ENCODE assay signal across 18 cellular contexts in the genomic region with DNA sequence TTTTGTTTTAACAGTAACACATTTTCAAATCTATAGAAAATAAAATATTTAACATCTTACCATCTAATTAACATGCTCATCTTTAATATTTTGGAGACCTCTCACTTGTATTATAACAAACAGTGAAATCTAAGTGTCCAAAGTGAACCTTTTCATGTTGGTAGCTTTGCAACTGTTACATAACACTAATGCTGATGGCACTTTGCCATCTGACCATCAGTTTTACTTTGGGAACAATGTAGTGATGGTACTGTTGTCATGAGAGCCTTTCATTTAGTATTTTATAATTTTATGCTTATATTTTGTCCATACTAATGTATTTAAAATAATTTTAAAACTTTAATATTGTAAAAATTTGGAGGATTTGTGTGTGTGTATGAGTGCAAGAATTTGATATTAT.
DNase-seq lines count a peak whose midpoint lies in the region; ATAC-seq and TF ChIP-seq lines count a peak whose summit lies in the region.
"Had no signal": no experiment of that assay in that cellular context is flagged by ENCODE, and none has a peak within 500 bp of the region (broad histone marks: within the 10 kb centered on the region; RNA-seq: fewer than 3 reads in every experiment).

No MANE protein-coding gene starts in this region.

- no peak for TF ChIP-seq CTCF in 22Rv1 (IDR thresholded peaks at IDR 0.05)

- DNase-seq in NCI-H2029 (lab: John Stamatoyannopoulos, UW) (peak; percentile 3), NCI-H2029 treated with DMSO at 0.1 percent for 48 hours (lab: John Stamatoyannopoulos, UW) (no peak), NCI-H1105 (lab: John Stamatoyannopoulos, UW) (peak; percentile 5), cerebellar cortex (ENCODE audit: low spot score) (peak; percentile 93)
- DNase-seq in stimulated activated naive CD8-positive, alpha-beta T cell treated with anti-CD3 and anti-CD28 coated beads, Interleukin-15, Interleukin-2, amounts not matched to agents 100 U/mL and 50 U/mL, for 24 hours = no peak
- DNase-seq: DMS79 treated with DMSO at 0.1 percent for 48 hours, NCI-H1436 treated with DMSO at 0.1 percent for 48 hours, NCI-H1930, NCI-H2171 treated with DMSO at 0.1 percent for 48 hours, NCI-H82, Peyer's patch, SIG-M5 had no signal

- ATAC-seq in GM18520 (IDR thresholded peaks at IDR 0.05; ENCODE audit: unreplicated experiment) (no peak), HG02642 (IDR thresholded peaks at IDR 0.05; ENCODE audit: poor library complexity, unreplicated experiment) (no peak)
- no peak for ATAC-seq in stimulated activated naive CD8-positive, alpha-beta T cell treated with anti-CD3 and anti-CD28 coated beads, Interleukin-15, Interleukin-2, amounts not matched to agents 100 U/mL and 50 U/mL, for 24 hours
- ATAC-seq: HCT116 had no signal

- H3K27ac ChIP-seq in 22Rv1 = peak overlapping the region; percentile 56
- H3K27ac ChIP-seq: HL-60, Peyer's patch, SK-N-MC had no signal

Comparison
In these comparisons a context has a peak if more than half of its experiments do, and no peak if none do; other contexts are left out.
1. DNase-seq: peak in NCI-H2029 (single experiment), NCI-H1105 (single experiment) and cerebellar cortex (single experiment); none in NCI-H2029 treated with DMSO at 0.1 percent for 48 hours (single experiment) and stimulated activated naive CD8-positive, alpha-beta T cell treated with anti-CD3 and anti-CD28 coated beads, Interleukin-15, Interleukin-2, amounts not matched to agents 100 U/mL and 50 U/mL, for 24 hours (single experiment).